Comparison of ENCODE assay signal across 11 cellular contexts in the genomic region with DNA sequence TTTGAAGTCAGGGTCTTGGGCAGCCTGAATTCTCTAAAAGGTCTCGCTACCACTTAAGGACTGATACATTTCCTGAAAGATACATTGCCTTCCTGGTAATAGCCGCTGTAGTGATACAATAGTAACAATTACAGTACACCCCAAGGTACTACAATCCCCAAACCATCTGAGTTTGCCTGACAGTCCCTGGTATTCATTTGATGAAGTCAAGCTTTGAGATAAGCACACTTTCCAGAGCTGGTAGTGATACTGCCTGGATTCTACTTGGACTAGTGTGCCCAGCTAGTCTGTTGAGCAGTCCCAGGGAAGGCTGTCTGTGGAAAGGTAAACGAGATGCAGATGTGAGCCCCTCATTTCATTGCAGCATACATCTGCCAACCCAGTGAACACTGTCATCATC. TPM values are rescaled to one million over a fixed set of nuclear protein-coding genes. Genes with fewer than 3 reads are reported as not detected.
DNase-seq lines count a peak whose midpoint lies in the region; ATAC-seq and TF ChIP-seq lines count a peak whose summit lies in the region.
"Had no signal": no experiment of that assay in that cellular context is flagged by ENCODE, and none has a peak within 500 bp of the region (broad histone marks: within the 10 kb centered on the region; RNA-seq: fewer than 3 reads in every experiment).

No MANE protein-coding gene starts in this region.

- H3K36me3 ChIP-seq in GM23248 (ENCODE audit: low read depth) (no peaks in the 10 kb centered on the region), MM.1S (replicated peaks; ENCODE audit: insufficient read depth, low read length) (no peaks in the 10 kb centered on the region), left lung (no peaks in the 10 kb centered on the region)

- H3K27me3 ChIP-seq in GM23248 (replicated peaks; ENCODE audit: insufficient read depth), result no peaks in the 10 kb centered on the region
- H3K27me3 ChIP-seq in MM.1S (replicated peaks; ENCODE audit: insufficient read depth, low read length), result no peaks in the 10 kb centered on the region
- no peaks in the 10 kb centered on the region for H3K27me3 ChIP-seq in left lung

- no peak overlapping the region for H3K4me3 ChIP-seq in GM23248
- no peak overlapping the region for H3K4me3 ChIP-seq in MM.1S (ENCODE audit: low read length)
- H3K4me3 ChIP-seq in left lung, result no peak overlapping the region

- in situ Hi-C loops in GM23248 (cut with MboI), result no loop called here
- in situ Hi-C loops in ACHN (cut with HindIII; ENCODE audit: low pct_ligation_motif_present, low pct_unique_long_range_greater_than_20kb, low sequenced_read_pairs), result no loop called here

- ATAC-seq in GM18868 (IDR thresholded peaks at IDR 0.05; ENCODE audit: unreplicated experiment), result peak; percentile 11
- no peak for ATAC-seq in left lung

- intact Hi-C loops in left lung (cut with DNase I), result no loop called here

- H4K20me1 ChIP-seq in GM23248 (ENCODE audit: insufficient read depth) (no peaks in the 10 kb centered on the region), MM.1S (ENCODE audit: insufficient read depth, low read length) (no peaks in the 10 kb centered on the region)

- H3K27ac ChIP-seq in GM23248, result peak overlapping the region; percentile 85
- H3K27ac ChIP-seq in MM.1S (ENCODE audit: low read length), result no peak overlapping the region
- peak overlapping the region; percentile 38 to 49 for H3K27ac ChIP-seq in left lung
- H3K27ac ChIP-seq: HL-60 had no signal

- H3K9me2 ChIP-seq in GM23248 (ENCODE audit: insufficient read depth) (no peaks in the 10 kb centered on the region), MM.1S (replicated peaks; ENCODE audit: insufficient read depth, low read length) (no peaks in the 10 kb centered on the region)

- no peaks in the 10 kb centered on the region for H3K9me3 ChIP-seq in GM23248 (ENCODE audit: low read depth)
- no peaks in the 10 kb centered on the region for H3K9me3 ChIP-seq in MM.1S (replicated peaks; ENCODE audit: insufficient read depth, low read length)
- no peaks in the 10 kb centered on the region for H3K9me3 ChIP-seq in left lung

- H3K4me2 ChIP-seq in GM23248 (ENCODE audit: unreplicated experiment) (peak overlapping the region; percentile 64), MM.1S (ENCODE audit: low read depth, low read length) (peak overlapping the region; percentile 41; the same call in 1 of the 2 replicates)

- H3F3A ChIP-seq in GM23248 (ENCODE audit: insufficient read depth) (peaks cover 58% of the 10 kb centered on the region), MM.1S (ENCODE audit: insufficient read depth, low read length) (no peaks in the 10 kb centered on the region)

- H3K9ac ChIP-seq in GM23248 (peak overlapping the region; percentile 43), MM.1S (ENCODE audit: low read length) (no peak overlapping the region)

- 88 to 89% methylated on average over 3 of the region's 3 CpGs for WGBS in GM23248 (ENCODE audit: low coverage in 1 of 2, low lambda C conversion rate in 2 of 2, missing lambda C conversion rate in 2 of 2), 2 experiments

- H3K4me1 ChIP-seq in GM23248 (ENCODE audit: insufficient read depth) (peaks cover 75% of the 10 kb centered on the region), MM.1S (ENCODE audit: low read length) (peaks cover 12% of the 10 kb centered on the region), left lung (peaks cover 17 to 19% of the 10 kb centered on the region in 2 donors)

- H3K79me2 ChIP-seq in GM23248 (ENCODE audit: insufficient read depth) (no peaks in the 10 kb centered on the region), MM.1S (ENCODE audit: low read length) (no peaks in the 10 kb centered on the region)

- DNase-seq in GM23248 (peak; percentile 30), MM.1S (no peak), left lung (no peak), glomerular visceral epithelial cell (ENCODE audit: extremely low spot score) (no peak), DMS79 (lab: John Stamatoyannopoulos, UW) (no peak), NCI-H345 (lab: John Stamatoyannopoulos, UW) (no peak), ACHN (no peak)
- DNase-seq: NCI-H2029; stimulated activated CD8-positive, alpha-beta memory T cell treated with anti-CD3 and anti-CD28 coated beads, Interleukin-4, amount 100 ng/mL, for 48 hours had no signal

- no peak for TF ChIP-seq CTCF in MM.1S (IDR thresholded peaks at IDR 0.05; ENCODE audit: low read length)
- no peak for TF ChIP-seq CTCF in left lung (IDR thresholded peaks at IDR 0.05)

- H2AFZ ChIP-seq in GM23248, result 0 out of 2 replicates have a peak overlapping the region, but pooled peaks have one; percentile 2
- H2AFZ ChIP-seq in MM.1S (ENCODE audit: low read length), result no peak overlapping the region

RNA-seq across cellular contexts. Expression of gene ITGB6, which starts 24.4 kb away (rescaled TPM):
- not detected in 2 replicates for total RNA-seq in GM23248 (2014; rRNA removed; shearing (Covaris generic))
- polyA plus RNA-seq in GM23248 (2016; fragmentation: Nextera tagmentation; extraction: Ambion mirVana), result 0.05 TPM in 1 of 2 replicates, not detected in the other
- total RNA-seq in left lung, result 100 to 1,000 TPM in 1 of 2 donors, 10 to 100 TPM in 1; 58.3 to 227 TPM

Comparison
In these comparisons a context has a peak if more than half of its experiments do, and no peak if none do; other contexts are left out.
1. RNA of gene ITGB6, which starts 24.4 kb away (total RNA-seq): 58.3 to 227 TPM in left lung; not detected in GM23248; every median in the first group is over 10 times any median in the second.